Comparison of ENCODE assay signal across 1 cellular context in the genomic region with DNA sequence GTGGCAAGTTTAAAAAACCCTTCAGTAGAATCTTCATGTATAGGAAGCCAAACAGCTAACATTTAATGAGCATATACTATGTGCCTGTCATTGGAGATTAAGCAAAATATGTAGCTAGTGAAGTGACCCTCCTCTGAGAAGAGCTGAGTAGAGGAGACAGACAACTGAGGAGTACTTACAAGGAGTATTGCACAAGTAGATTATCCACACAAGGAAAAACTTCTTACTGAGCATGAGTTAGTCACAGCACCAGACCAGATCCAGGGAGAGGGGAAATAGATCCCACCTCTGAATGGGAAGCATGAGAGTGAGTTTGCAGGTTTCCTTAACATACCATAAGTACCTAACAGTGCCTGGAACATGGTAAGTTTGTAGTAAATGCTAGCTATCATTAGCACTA.
TF ChIP-seq lines count a peak whose summit lies in the region.

No MANE protein-coding gene starts in this region.

TF ChIP-seq in GM23338, 12 proteins besides CTCF, POLR2A, EP300 and RAD21:
- TF ChIP-seq, protein P1, sequence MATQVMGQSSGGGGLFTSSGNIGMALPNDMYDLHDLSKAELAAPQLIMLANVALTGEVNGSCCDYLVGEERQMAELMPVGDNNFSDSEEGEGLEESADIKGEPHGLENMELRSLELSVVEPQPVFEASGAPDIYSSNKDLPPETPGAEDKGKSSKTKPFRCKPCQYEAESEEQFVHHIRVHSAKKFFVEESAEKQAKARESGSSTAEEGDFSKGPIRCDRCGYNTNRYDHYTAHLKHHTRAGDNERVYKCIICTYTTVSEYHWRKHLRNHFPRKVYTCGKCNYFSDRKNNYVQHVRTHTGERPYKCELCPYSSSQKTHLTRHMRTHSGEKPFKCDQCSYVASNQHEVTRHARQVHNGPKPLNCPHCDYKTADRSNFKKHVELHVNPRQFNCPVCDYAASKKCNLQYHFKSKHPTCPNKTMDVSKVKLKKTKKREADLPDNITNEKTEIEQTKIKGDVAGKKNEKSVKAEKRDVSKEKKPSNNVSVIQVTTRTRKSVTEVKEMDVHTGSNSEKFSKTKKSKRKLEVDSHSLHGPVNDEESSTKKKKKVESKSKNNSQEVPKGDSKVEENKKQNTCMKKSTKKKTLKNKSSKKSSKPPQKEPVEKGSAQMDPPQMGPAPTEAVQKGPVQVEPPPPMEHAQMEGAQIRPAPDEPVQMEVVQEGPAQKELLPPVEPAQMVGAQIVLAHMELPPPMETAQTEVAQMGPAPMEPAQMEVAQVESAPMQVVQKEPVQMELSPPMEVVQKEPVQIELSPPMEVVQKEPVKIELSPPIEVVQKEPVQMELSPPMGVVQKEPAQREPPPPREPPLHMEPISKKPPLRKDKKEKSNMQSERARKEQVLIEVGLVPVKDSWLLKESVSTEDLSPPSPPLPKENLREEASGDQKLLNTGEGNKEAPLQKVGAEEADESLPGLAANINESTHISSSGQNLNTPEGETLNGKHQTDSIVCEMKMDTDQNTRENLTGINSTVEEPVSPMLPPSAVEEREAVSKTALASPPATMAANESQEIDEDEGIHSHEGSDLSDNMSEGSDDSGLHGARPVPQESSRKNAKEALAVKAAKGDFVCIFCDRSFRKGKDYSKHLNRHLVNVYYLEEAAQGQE (IDR thresholded peaks at IDR 0.05; ENCODE audit: unreplicated experiment): no peak
- TF ChIP-seq, protein P2, sequence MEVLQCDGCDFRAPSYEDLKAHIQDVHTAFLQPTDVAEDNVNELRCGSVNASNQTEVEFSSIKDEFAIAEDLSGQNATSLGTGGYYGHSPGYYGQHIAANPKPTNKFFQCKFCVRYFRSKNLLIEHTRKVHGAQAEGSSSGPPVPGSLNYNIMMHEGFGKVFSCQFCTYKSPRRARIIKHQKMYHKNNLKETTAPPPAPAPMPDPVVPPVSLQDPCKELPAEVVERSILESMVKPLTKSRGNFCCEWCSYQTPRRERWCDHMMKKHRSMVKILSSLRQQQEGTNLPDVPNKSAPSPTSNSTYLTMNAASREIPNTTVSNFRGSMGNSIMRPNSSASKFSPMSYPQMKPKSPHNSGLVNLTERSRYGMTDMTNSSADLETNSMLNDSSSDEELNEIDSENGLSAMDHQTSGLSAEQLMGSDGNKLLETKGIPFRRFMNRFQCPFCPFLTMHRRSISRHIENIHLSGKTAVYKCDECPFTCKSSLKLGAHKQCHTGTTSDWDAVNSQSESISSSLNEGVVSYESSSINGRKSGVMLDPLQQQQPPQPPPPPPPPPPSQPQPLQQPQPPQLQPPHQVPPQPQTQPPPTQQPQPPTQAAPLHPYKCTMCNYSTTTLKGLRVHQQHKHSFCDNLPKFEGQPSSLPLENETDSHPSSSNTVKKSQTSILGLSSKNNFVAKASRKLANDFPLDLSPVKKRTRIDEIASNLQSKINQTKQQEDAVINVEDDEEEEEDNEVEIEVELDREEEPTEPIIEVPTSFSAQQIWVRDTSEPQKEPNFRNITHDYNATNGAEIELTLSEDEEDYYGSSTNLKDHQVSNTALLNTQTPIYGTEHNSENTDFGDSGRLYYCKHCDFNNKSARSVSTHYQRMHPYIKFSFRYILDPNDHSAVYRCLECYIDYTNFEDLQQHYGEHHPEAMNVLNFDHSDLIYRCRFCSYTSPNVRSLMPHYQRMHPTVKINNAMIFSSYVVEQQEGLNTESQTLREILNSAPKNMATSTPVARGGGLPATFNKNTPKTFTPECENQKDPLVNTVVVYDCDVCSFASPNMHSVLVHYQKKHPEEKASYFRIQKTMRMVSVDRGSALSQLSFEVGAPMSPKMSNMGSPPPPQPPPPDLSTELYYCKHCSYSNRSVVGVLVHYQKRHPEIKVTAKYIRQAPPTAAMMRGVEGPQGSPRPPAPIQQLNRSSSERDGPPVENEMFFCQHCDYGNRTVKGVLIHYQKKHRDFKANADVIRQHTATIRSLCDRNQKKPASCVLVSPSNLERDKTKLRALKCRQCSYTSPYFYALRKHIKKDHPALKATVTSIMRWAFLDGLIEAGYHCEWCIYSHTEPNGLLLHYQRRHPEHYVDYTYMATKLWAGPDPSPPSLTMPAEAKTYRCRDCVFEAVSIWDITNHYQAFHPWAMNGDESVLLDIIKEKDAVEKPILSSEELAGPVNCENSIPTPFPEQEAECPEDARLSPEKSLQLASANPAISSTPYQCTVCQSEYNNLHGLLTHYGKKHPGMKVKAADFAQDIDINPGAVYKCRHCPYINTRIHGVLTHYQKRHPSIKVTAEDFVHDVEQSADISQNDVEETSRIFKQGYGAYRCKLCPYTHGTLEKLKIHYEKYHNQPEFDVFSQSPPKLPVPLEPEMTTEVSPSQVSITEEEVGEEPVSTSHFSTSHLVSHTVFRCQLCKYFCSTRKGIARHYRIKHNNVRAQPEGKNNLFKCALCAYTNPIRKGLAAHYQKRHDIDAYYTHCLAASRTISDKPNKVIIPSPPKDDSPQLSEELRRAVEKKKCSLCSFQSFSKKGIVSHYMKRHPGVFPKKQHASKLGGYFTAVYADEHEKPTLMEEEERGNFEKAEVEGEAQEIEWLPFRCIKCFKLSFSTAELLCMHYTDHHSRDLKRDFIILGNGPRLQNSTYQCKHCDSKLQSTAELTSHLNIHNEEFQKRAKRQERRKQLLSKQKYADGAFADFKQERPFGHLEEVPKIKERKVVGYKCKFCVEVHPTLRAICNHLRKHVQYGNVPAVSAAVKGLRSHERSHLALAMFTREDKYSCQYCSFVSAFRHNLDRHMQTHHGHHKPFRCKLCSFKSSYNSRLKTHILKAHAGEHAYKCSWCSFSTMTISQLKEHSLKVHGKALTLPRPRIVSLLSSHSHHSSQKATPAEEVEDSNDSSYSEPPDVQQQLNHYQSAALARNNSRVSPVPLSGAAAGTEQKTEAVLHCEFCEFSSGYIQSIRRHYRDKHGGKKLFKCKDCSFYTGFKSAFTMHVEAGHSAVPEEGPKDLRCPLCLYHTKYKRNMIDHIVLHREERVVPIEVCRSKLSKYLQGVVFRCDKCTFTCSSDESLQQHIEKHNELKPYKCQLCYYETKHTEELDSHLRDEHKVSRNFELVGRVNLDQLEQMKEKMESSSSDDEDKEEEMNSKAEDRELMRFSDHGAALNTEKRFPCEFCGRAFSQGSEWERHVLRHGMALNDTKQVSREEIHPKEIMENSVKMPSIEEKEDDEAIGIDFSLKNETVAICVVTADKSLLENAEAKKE (CRISPR knock-in tag; IDR thresholded peaks at IDR 0.05): no peak
- TF ChIP-seq JUNB (IDR thresholded peaks at IDR 0.05; ENCODE audit: unreplicated experiment) (no peak), EZH2phosphoT487 (IDR thresholded peaks at IDR 0.05; ENCODE audit: unreplicated experiment) (no peak), CREB1 (CRISPR knock-in tag; IDR thresholded peaks at IDR 0.05; ENCODE audit: low read depth) (no peak), EZH2 (IDR thresholded peaks at IDR 0.05; ENCODE audit: low read depth, unreplicated experiment) (no peak), ZNF331 (CRISPR knock-in tag; IDR thresholded peaks at IDR 0.05; ENCODE audit: low read depth) (no peak), NANOG (IDR thresholded peaks at IDR 0.05; ENCODE audit: borderline replicate concordance) (no peak), ZNF114 (CRISPR knock-in tag; IDR thresholded peaks at IDR 0.05) (no peak), STAT1 (IDR thresholded peaks at IDR 0.05; ENCODE audit: unreplicated experiment) (no peak), POLR2AphosphoS5 (IDR thresholded peaks at IDR 0.05; ENCODE audit: low read depth) (no peak)
- TF ChIP-seq, protein P3, sequence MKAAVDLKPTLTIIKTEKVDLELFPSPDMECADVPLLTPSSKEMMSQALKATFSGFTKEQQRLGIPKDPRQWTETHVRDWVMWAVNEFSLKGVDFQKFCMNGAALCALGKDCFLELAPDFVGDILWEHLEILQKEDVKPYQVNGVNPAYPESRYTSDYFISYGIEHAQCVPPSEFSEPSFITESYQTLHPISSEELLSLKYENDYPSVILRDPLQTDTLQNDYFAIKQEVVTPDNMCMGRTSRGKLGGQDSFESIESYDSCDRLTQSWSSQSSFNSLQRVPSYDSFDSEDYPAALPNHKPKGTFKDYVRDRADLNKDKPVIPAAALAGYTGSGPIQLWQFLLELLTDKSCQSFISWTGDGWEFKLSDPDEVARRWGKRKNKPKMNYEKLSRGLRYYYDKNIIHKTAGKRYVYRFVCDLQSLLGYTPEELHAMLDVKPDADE (IDR thresholded peaks at IDR 0.05): no peak
